ENCODE assay signal across 26 cellular contexts in genomic region chr15:76221085-76221767, GRCh38.
"Had no signal": no experiment of that assay in that cellular context is flagged by ENCODE, and none has a peak within 500 bp of the region (broad histone marks: within the 10 kb centered on the region; RNA-seq: fewer than 3 reads in every experiment).

No MANE protein-coding gene starts in this region.

- H3K9me3 Mint-ChIP-seq: activated CD4-positive, alpha-beta memory T cell treated with anti-CD3 and anti-CD28 coated beads, Interleukin-2, amount 10 ng/mL, durations not matched to agents 7 days and 5 days; activated T-cell treated with anti-CD3 and anti-CD28 coated beads, Interleukin-2, amount 50 U/mL, for 4 hours; activated T-helper 17 cell treated with anti-CD3 and anti-CD28 coated beads, Interleukin-2, amount 50 U/mL, for 72 hours had no signal

- H3K27me3 Mint-ChIP-seq: activated CD4-positive, alpha-beta memory T cell treated with anti-CD3 and anti-CD28 coated beads, Interleukin-2, amount 10 ng/mL, durations not matched to agents 7 days and 5 days; activated CD4-positive, alpha-beta T cell treated with anti-CD3 and anti-CD28 coated beads for 36 hours; activated CD4-positive, alpha-beta T cell treated with anti-CD3 and anti-CD28 coated beads, Interleukin-2, amount 10 ng/mL, durations not matched to agents 24 days and 14 days; activated naive CD8-positive, alpha-beta T cell; activated T-helper 17 cell treated with anti-CD3 and anti-CD28 coated beads, Interleukin-2, amount 50 U/mL, for 72 hours had no signal

- H3K4me1 ChIP-seq: colonic mucosa had no signal

- ATAC-seq: activated CD4-positive, alpha-beta T cell treated with anti-CD3 and anti-CD28 coated beads for 36 hours; activated T-cell treated with anti-CD3 and anti-CD28 coated beads, Interleukin-2, amount 50 U/mL, for 4 hours; activated T-helper 17 cell treated with anti-CD3 and anti-CD28 coated beads, Interleukin-2, amount 50 U/mL, for 72 hours; body of pancreas; gastroesophageal sphincter; heart right ventricle had no signal

- FAIRE-seq: endothelial cell of umbilical vein had no signal

- DNase-seq: activated CD4-positive, alpha-beta memory T cell treated with anti-CD3 and anti-CD28 coated beads, Interleukin-2, amount 10 ng/mL, durations not matched to agents 7 days and 5 days; activated CD4-positive, alpha-beta T cell treated with anti-CD3 and anti-CD28 coated beads for 36 hours; activated CD4-positive, alpha-beta T cell treated with anti-CD3 and anti-CD28 coated beads, Interleukin-2, amount 10 ng/mL, durations not matched to agents 24 days and 14 days; activated CD4-positive, CD25-positive, alpha-beta regulatory T cell; activated CD4-positive, CD25-positive, alpha-beta regulatory T cell treated with anti-CD3 and anti-CD28 coated beads, Interleukin-2, amount 50 U/mL, for 72 hours; activated CD8-positive, alpha-beta memory T cell treated with anti-CD3 and anti-CD28 coated beads for 24 hours; activated effector memory CD4-positive, alpha-beta T cell treated with Interleukin-2 at 50 U/mL for 16 hours; activated gamma-delta T cell treated with Interleukin-2 at 50 U/mL for 16 hours; activated naive CD4-positive, alpha-beta T cell treated with anti-CD3 and anti-CD28 coated beads, Interleukin-2, amount 50 U/mL, for 16 hours; activated naive CD4-positive, alpha-beta T cell treated with Interleukin-2 at 50 U/mL for 16 hours; activated T-cell treated with anti-CD3 and anti-CD28 coated beads, Interleukin-2, amount 50 U/mL, for 4 hours; amygdala; aorta; body of pancreas; caudate nucleus; colonic mucosa; effector CD8-positive, alpha-beta T cell; esophagus squamous epithelium; foreskin melanocyte; heart right ventricle; T-helper 2 cell had no signal

- H3K4me3 ChIP-seq: body of pancreas, colonic mucosa, esophagus squamous epithelium, gastroesophageal sphincter, heart right ventricle had no signal

- H3K27me3 ChIP-seq: body of pancreas, colonic mucosa, esophagus squamous epithelium, gastroesophageal sphincter, heart right ventricle had no signal

- H3K27ac ChIP-seq: body of pancreas, colonic mucosa, epithelial cell of prostate, esophagus squamous epithelium, gastroesophageal sphincter, heart right ventricle had no signal

- H3K9me3 ChIP-seq: body of pancreas, colonic mucosa, esophagus squamous epithelium, gastroesophageal sphincter had no signal

- H3K27ac Mint-ChIP-seq: activated CD4-positive, alpha-beta memory T cell treated with anti-CD3 and anti-CD28 coated beads, Interleukin-2, amount 10 ng/mL, durations not matched to agents 7 days and 5 days; activated CD4-positive, alpha-beta T cell treated with anti-CD3 and anti-CD28 coated beads for 36 hours; activated CD4-positive, alpha-beta T cell treated with anti-CD3 and anti-CD28 coated beads, Interleukin-2, amount 10 ng/mL, durations not matched to agents 24 days and 14 days; activated naive CD8-positive, alpha-beta T cell; activated T-helper 17 cell treated with anti-CD3 and anti-CD28 coated beads, Interleukin-2, amount 50 U/mL, for 72 hours had no signal

- H3K4me3 Mint-ChIP-seq: activated CD4-positive, alpha-beta memory T cell treated with anti-CD3 and anti-CD28 coated beads, Interleukin-2, amount 10 ng/mL, durations not matched to agents 7 days and 5 days; activated CD4-positive, alpha-beta T cell treated with anti-CD3 and anti-CD28 coated beads for 36 hours; activated CD4-positive, alpha-beta T cell treated with anti-CD3 and anti-CD28 coated beads, Interleukin-2, amount 10 ng/mL, durations not matched to agents 24 days and 14 days; activated naive CD8-positive, alpha-beta T cell; activated T-cell treated with anti-CD3 and anti-CD28 coated beads, Interleukin-2, amount 50 U/mL, for 4 hours; activated T-helper 17 cell treated with anti-CD3 and anti-CD28 coated beads, Interleukin-2, amount 50 U/mL, for 72 hours had no signal

- H3K36me3 ChIP-seq: colonic mucosa had no signal
